ENCODE assay signal across 20 cellular contexts in the genomic region with DNA sequence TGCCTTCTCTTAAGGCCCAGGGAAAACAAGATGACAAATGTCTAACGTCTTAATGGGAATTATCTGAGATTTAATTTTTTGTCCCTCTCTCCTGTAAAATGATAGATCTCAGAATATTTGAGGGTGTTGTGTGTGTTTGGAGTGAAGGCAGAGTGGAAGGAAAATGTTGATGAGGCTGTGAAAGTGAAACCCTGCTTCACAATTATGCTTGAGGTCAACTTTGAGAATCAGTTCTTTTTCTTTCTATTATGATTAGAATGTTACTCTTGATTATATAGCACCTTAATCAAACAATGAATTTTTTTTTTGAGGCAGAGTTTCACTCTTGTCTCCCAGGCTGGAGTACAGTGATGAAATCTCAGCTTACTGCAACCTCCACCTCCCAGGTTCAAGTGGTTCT. TPM values are rescaled to one million over a fixed set of nuclear protein-coding genes. Genes with fewer than 3 reads are reported as not detected.
"Had no signal": no experiment of that assay in that cellular context is flagged by ENCODE, and none has a peak within 500 bp of the region (broad histone marks: within the 10 kb centered on the region; RNA-seq: fewer than 3 reads in every experiment).

No MANE protein-coding gene starts in this region.

- DNase-seq: activated CD4-positive, alpha-beta T cell treated with anti-CD3 and anti-CD28 coated beads for 1 hour; activated CD4-positive, alpha-beta T cell treated with anti-CD3 and anti-CD28 coated beads, Interleukin-2, amount 50 U/mL, for 1 hour; activated CD8-positive, alpha-beta T cell treated with anti-CD3 and anti-CD28 coated beads, Interleukin-2, amount 10 ng/mL, durations not matched to agents 7 days and 5 days; activated gamma-delta T cell; anterior cingulate cortex; dermis blood vessel endothelial cell; effector CD8-positive, alpha-beta T cell; erythroblast; foreskin keratinocyte; left colon; ovary; spleen; stimulated activated CD4-positive, alpha-beta T cell treated with anti-CD3 and anti-CD28 coated beads, Interleukin-4, amount 100 ng/mL, for 1 hour; stimulated activated naive CD4-positive, alpha-beta T cell treated with Interleukin-2 at 50 U/mL for 16 hours had no signal

- H3K27me3 ChIP-seq: ovary had no signal

- H3K36me3 ChIP-seq: ovary, prostate gland, spleen had no signal

- ATAC-seq: activated CD8-positive, alpha-beta T cell treated with anti-CD3 and anti-CD28 coated beads, Interleukin-2, amount 10 ng/mL, durations not matched to agents 7 days and 5 days; foreskin keratinocyte; left colon; natural killer cell treated with Interleukin-12 subunit alpha and Interleukin-12 subunit beta and Interleukin-15 and Interleukin-18, amount 100 ng/mL, for 72 hours had no signal

- H3K4me1 ChIP-seq: foreskin keratinocyte, prostate gland had no signal

- FAIRE-seq: keratinocyte, TTC549 had no signal

- H3K9me3 ChIP-seq: ovary, prostate gland, spleen had no signal

- H3K4me3 ChIP-seq: ovary, prostate gland, spleen had no signal

- H3K27ac ChIP-seq: foreskin keratinocyte, ovary, prostate gland, spleen had no signal

RNA-seq across cellular contexts. Expression of a gene that starts 5.5 kb away (rescaled TPM):
- total RNA-seq: activated CD8-positive, alpha-beta T cell treated with anti-CD3 and anti-CD28 coated beads, Interleukin-2, amount 10 ng/mL, durations not matched to agents 7 days and 5 days; activated T-helper 1 cell treated with anti-CD3 and anti-CD28 coated beads, Interleukin-12 subunit alpha, Interleukin-12 subunit beta, Interleukin-2, Interleukin-4 antibody, amounts not matched to agents 30 ng/mL and 10 ng/mL and 1 ng/mL, durations not matched to agents 14 hours and 24 hours and 36 hours; natural killer cell treated with Interleukin-12 subunit alpha and Interleukin-12 subunit beta and Interleukin-15 and Interleukin-18, amount 100 ng/mL, for 72 hours had no signal

RNA-seq across cellular contexts. Expression of a gene that starts 45.8 kb away (rescaled TPM):
- total RNA-seq: activated CD8-positive, alpha-beta T cell treated with anti-CD3 and anti-CD28 coated beads, Interleukin-2, amount 10 ng/mL, durations not matched to agents 7 days and 5 days; activated T-helper 1 cell treated with anti-CD3 and anti-CD28 coated beads, Interleukin-12 subunit alpha, Interleukin-12 subunit beta, Interleukin-2, Interleukin-4 antibody, amounts not matched to agents 30 ng/mL and 10 ng/mL and 1 ng/mL, durations not matched to agents 14 hours and 24 hours and 36 hours; cardiac septum; foreskin keratinocyte; left colon; natural killer cell treated with Interleukin-12 subunit alpha and Interleukin-12 subunit beta and Interleukin-15 and Interleukin-18, amount 100 ng/mL, for 72 hours had no signal
